Comparison of ENCODE assay signal across 23 cellular contexts in genomic region chr11:119983816-119984215, GRCh38.
DNase-seq lines count a peak whose midpoint lies in the region; ATAC-seq and TF ChIP-seq lines count a peak whose summit lies in the region.
"Had no signal": no experiment of that assay in that cellular context is flagged by ENCODE, and none has a peak within 500 bp of the region (broad histone marks: within the 10 kb centered on the region; RNA-seq: fewer than 3 reads in every experiment).

No MANE protein-coding gene starts in this region.

- H3K36me3 ChIP-seq in brain microvascular endothelial cell (replicated peaks): no peaks in the 10 kb centered on the region
- H3K36me3 ChIP-seq: BE2C; BLaER1 treated with 17β-estradiol and CSF1 and Interleukin-3, amounts not matched to agents 10 nM and 100 nM; HAP-1 had no signal

- intact Hi-C loops in dorsolateral prefrontal cortex (cut with DNase I): no loop called here

- H3K4me3 ChIP-seq in dorsolateral prefrontal cortex (no peak overlapping the region), brain microvascular endothelial cell (ENCODE audit: low read depth, low read length) (no peak overlapping the region)
- H3K4me3 ChIP-seq: A549; BLaER1 treated with 17β-estradiol and CSF1 and Interleukin-3, amounts not matched to agents 10 nM and 100 nM; GM12878; GM23248; HAP-1 had no signal

- DNase-seq in NCI-H82 (lab: John Stamatoyannopoulos, UW) (peak; percentile 18), NCI-H82 treated with DMSO at 0.1 percent for 48 hours (lab: John Stamatoyannopoulos, UW; ENCODE audit: unreplicated experiment) (no peak), dorsolateral prefrontal cortex (no peak), brain microvascular endothelial cell (no peak)
- no peak for DNase-seq in activated effector memory CD4-positive, alpha-beta T cell treated with Interleukin-2 at 50 U/mL for 16 hours
- DNase-seq: 8988T; ACHN; AML-193; BE2C; CD4-positive, alpha-beta T cell; CD8-positive, alpha-beta memory T cell; DMS79; EL; GDM1; GM23248; HFFc6 had no signal

- H3K27ac ChIP-seq in angular gyrus (ENCODE audit: low read depth, low read length) (peak overlapping the region; percentile 4), dorsolateral prefrontal cortex (peak overlapping the region in 50 of 59 donors; percentile 15 to 99 (median 82)), temporal lobe (ENCODE audit: low read depth, low read length) (peak overlapping the region; percentile 70), brain microvascular endothelial cell (no peak overlapping the region)
- H3K27ac ChIP-seq: A549; BLaER1 treated with 17β-estradiol and CSF1 and Interleukin-3, amounts not matched to agents 10 nM and 100 nM; GM23248 had no signal

- H3K27me3 ChIP-seq in dorsolateral prefrontal cortex (no peaks in the 10 kb centered on the region), brain microvascular endothelial cell (replicated peaks) (no peaks in the 10 kb centered on the region)
- H3K27me3 ChIP-seq: BE2C; BLaER1 treated with 17β-estradiol and CSF1 and Interleukin-3, amounts not matched to agents 10 nM and 100 nM had no signal

- no peak for TF ChIP-seq CTCF in dorsolateral prefrontal cortex (IDR thresholded peaks at IDR 0.05 in 54 of 56, conservative IDR thresholded peaks at IDR 0.05 in 2 of 56; ENCODE audit: low read depth in 1 of 56, partially characterized antibody in 56 of 56)
- no peak for TF ChIP-seq CTCF in brain microvascular endothelial cell (IDR thresholded peaks at IDR 0.05; ENCODE audit: low read depth, low read length, missing control alignments)

- no peak for ATAC-seq in GM21529 (IDR thresholded peaks at IDR 0.05; ENCODE audit: unreplicated experiment)
- ATAC-seq: A549, GM12878 had no signal

- in situ Hi-C loops in brain microvascular endothelial cell (cut with HindIII; ENCODE audit: low pct_ligation_motif_present, low sequenced_read_pairs): no loop called here
